Comparison of ENCODE assay signal across 24 cellular contexts in genomic region chr4:184064877-184065276, GRCh38.
"Had no signal": no experiment of that assay in that cellular context is flagged by ENCODE, and none has a peak within 500 bp of the region (broad histone marks: within the 10 kb centered on the region; RNA-seq: fewer than 3 reads in every experiment).

No MANE protein-coding gene starts in this region.

- H3K4me3 ChIP-seq: adrenal gland, ascending aorta, esophagus muscularis mucosa, smooth muscle cell, upper lobe of right lung had no signal

- ATAC-seq: activated T-helper 17 cell treated with anti-CD3 and anti-CD28 coated beads, Interleukin-2, amount 50 U/mL, for 72 hours; effector memory CD8-positive, alpha-beta T cell; naive thymus-derived CD4-positive, alpha-beta T cell; sciatic nerve; T-cell; upper lobe of right lung had no signal

- DNase-seq: activated CD4-positive, alpha-beta T cell treated with anti-CD3 and anti-CD28 coated beads, Interleukin-2, amount 50 U/mL, for 1 hour; activated CD4-positive, CD25-positive, alpha-beta regulatory T cell treated with anti-CD3 and anti-CD28 coated beads, Interleukin-2, amount 50 U/mL, for 72 hours; activated naive CD4-positive, alpha-beta T cell; activated T-cell treated with anti-CD3 and anti-CD28 coated beads, Interleukin-2, amount 50 U/mL, for 24 hours; adrenal gland; central memory CD4-positive, alpha-beta T cell; effector memory CD8-positive, alpha-beta T cell; glutamatergic neuron; hippocampal formation; kidney glomerular epithelial cell; naive thymus-derived CD4-positive, alpha-beta T cell; occipital lobe; posterior cingulate gyrus; stimulated activated CD4-positive, alpha-beta T cell treated with anti-CD3 and anti-CD28 coated beads, Interleukin-15, amount 100 ng/mL, for 24 hours; stimulated activated CD4-positive, alpha-beta T cell treated with anti-CD3 and anti-CD28 coated beads, Interleukin-2, amount 100 ng/mL, for 48 hours; stimulated activated naive CD4-positive, alpha-beta T cell; T-cell; upper lobe of right lung; WERI-Rb-1 had no signal

- H3K27ac ChIP-seq: adrenal gland, ascending aorta, esophagus muscularis mucosa, upper lobe of right lung, WERI-Rb-1 had no signal

- H3K27me3 ChIP-seq: adrenal gland, ascending aorta, esophagus muscularis mucosa, upper lobe of right lung had no signal

- H3K4me1 ChIP-seq: ascending aorta, upper lobe of right lung had no signal

- H3K9me3 ChIP-seq: adrenal gland, ascending aorta, esophagus muscularis mucosa, upper lobe of right lung had no signal

- H3K36me3 ChIP-seq: adrenal gland, ascending aorta, upper lobe of right lung, WERI-Rb-1 had no signal
